In genomic region chr4:39883645-39884044, GRCh38 we compare ENCODE assay signal across 19 cellular contexts.
DNase-seq lines count a peak whose midpoint lies in the region; ATAC-seq and TF ChIP-seq lines count a peak whose summit lies in the region.
"Had no signal": no experiment of that assay in that cellular context is flagged by ENCODE, and none has a peak within 500 bp of the region (broad histone marks: within the 10 kb centered on the region; RNA-seq: fewer than 3 reads in every experiment).

No MANE protein-coding gene starts in this region.

- DNase-seq in ELR (ENCODE audit: low read depth) (peak; percentile 28), M059J (ENCODE audit: low read depth) (peak; percentile 4), chondrocyte (ENCODE audit: low spot score) (no peak), neural crest cell (ENCODE audit: low read depth, low spot score) (no peak), NCI-H446 treated with DMSO at 0.1 percent for 48 hours (lab: John Stamatoyannopoulos, UW) (no peak)
- DNase-seq in activated naive CD4-positive, alpha-beta T cell treated with anti-CD3 and anti-CD28 coated beads, Interleukin-2, amount 50 U/mL, for 72 hours (ENCODE audit: low spot score in 2 of 2) = no peak
- DNase-seq in activated CD8-positive, alpha-beta memory T cell treated with anti-CD3 and anti-CD28 coated beads, Interleukin-2, amount 50 U/mL, for 48 hours = no peak
- DNase-seq: activated CD4-positive, alpha-beta memory T cell treated with anti-CD3 and anti-CD28 coated beads for 36 hours; activated naive CD4-positive, alpha-beta T cell treated with anti-CD3 and anti-CD28 coated beads, Interleukin-2, amount 50 U/mL, for 16 hours; body of pancreas; KBM-7; NCI-H2081; NK-92 treated with Interleukin-12 subunit alpha and Interleukin-12 subunit beta, amount 100 ng/mL, for 24 hours; ovary; stimulated activated naive CD4-positive, alpha-beta T cell had no signal

- H3K36me3 Mint-ChIP-seq in chondrocyte (ENCODE audit: low read depth) (peaks cover 37% of the 10 kb centered on the region), neural crest cell (ENCODE audit: low read depth) (peaks cover 40% of the 10 kb centered on the region)
- H3K36me3 Mint-ChIP-seq in activated naive CD4-positive, alpha-beta T cell treated with anti-CD3 and anti-CD28 coated beads, Interleukin-2, amount 50 U/mL, for 72 hours = peaks cover 14 to 43% of the 10 kb centered on the region in 2 donors

- H3K4me3 Mint-ChIP-seq in chondrocyte (ENCODE audit: unreplicated experiment) (no peak overlapping the region), neural crest cell (no peak overlapping the region)
- H3K4me3 Mint-ChIP-seq: activated CD4-positive, alpha-beta memory T cell treated with anti-CD3 and anti-CD28 coated beads for 36 hours; T-helper 1 cell treated with Interleukin-12 subunit alpha and Interleukin-12 subunit beta and Interleukin-4 antibody, amounts not matched to agents 30 μg/mL and 1 μg/mL, for 36 hours had no signal

- H3K27ac Mint-ChIP-seq in chondrocyte (ENCODE audit: unreplicated experiment) (peak overlapping the region; percentile 65), neural crest cell (ENCODE audit: unreplicated experiment) (peak overlapping the region; percentile 8)
- H3K27ac Mint-ChIP-seq in activated naive CD4-positive, alpha-beta T cell treated with anti-CD3 and anti-CD28 coated beads, Interleukin-2, amount 50 U/mL, for 72 hours = peak overlapping the region in 1 of 2 donors; percentile 17
- H3K27ac Mint-ChIP-seq: activated CD4-positive, alpha-beta memory T cell treated with anti-CD3 and anti-CD28 coated beads for 36 hours; T-helper 1 cell treated with Interleukin-12 subunit alpha and Interleukin-12 subunit beta and Interleukin-4 antibody, amounts not matched to agents 30 μg/mL and 1 μg/mL, for 36 hours had no signal

- no peak for TF ChIP-seq CTCF in chondrocyte (IDR thresholded peaks at IDR 0.05)
- no peak for TF ChIP-seq CTCF in neural crest cell (conservative IDR thresholded peaks at IDR 0.05)

- H3K4me1 Mint-ChIP-seq in chondrocyte (ENCODE audit: low read depth) (no peaks in the 10 kb centered on the region), neural crest cell (no peaks in the 10 kb centered on the region)

- H3K9me3 Mint-ChIP-seq in chondrocyte (ENCODE audit: low read depth) (no peaks in the 10 kb centered on the region), neural crest cell (no peaks in the 10 kb centered on the region)
- H3K9me3 Mint-ChIP-seq in activated naive CD4-positive, alpha-beta T cell treated with anti-CD3 and anti-CD28 coated beads, Interleukin-2, amount 50 U/mL, for 72 hours = no peaks in the 10 kb centered on the region
- H3K9me3 Mint-ChIP-seq: activated CD4-positive, alpha-beta memory T cell treated with anti-CD3 and anti-CD28 coated beads for 36 hours; T-helper 1 cell treated with Interleukin-12 subunit alpha and Interleukin-12 subunit beta and Interleukin-4 antibody, amounts not matched to agents 30 μg/mL and 1 μg/mL, for 36 hours had no signal

- no peak for ATAC-seq in activated naive CD4-positive, alpha-beta T cell treated with anti-CD3 and anti-CD28 coated beads, Interleukin-2, amount 50 U/mL, for 72 hours
- no peak for ATAC-seq in GM18517 (IDR thresholded peaks at IDR 0.05; ENCODE audit: unreplicated experiment)
- ATAC-seq: body of pancreas, GM12878, sciatic nerve had no signal

- H3K27me3 Mint-ChIP-seq in chondrocyte (ENCODE audit: low read depth) = no peaks in the 10 kb centered on the region
- no peaks in the 10 kb centered on the region for H3K27me3 Mint-ChIP-seq in neural crest cell (ENCODE audit: low read depth)
- H3K27me3 Mint-ChIP-seq: activated CD4-positive, alpha-beta memory T cell treated with anti-CD3 and anti-CD28 coated beads for 36 hours had no signal

Comparison
In these comparisons a context has a peak if more than half of its experiments do, and no peak if none do; other contexts are left out.
1. DNase-seq: peak in ELR (single experiment) and M059J (single experiment); none in chondrocyte (single experiment), neural crest cell (single experiment), activated naive CD4-positive, alpha-beta T cell treated with anti-CD3 and anti-CD28 coated beads, Interleukin-2, amount 50 U/mL, for 72 hours (0 of 2), activated CD8-positive, alpha-beta memory T cell treated with anti-CD3 and anti-CD28 coated beads, Interleukin-2, amount 50 U/mL, for 48 hours (single experiment) and NCI-H446 treated with DMSO at 0.1 percent for 48 hours (single experiment).